In genomic region chr19:8545743-8546142, GRCh38 we compare ENCODE assay signal across 29 cellular contexts. TPM values are rescaled to one million over a fixed set of nuclear protein-coding genes. Genes with fewer than 3 reads are reported as not detected.
"Had no signal": no experiment of that assay in that cellular context is flagged by ENCODE, and none has a peak within 500 bp of the region (broad histone marks: within the 10 kb centered on the region; RNA-seq: fewer than 3 reads in every experiment).

No MANE protein-coding gene starts in this region.

- H3K27me3 ChIP-seq: esophagus squamous epithelium, gastroesophageal sphincter had no signal

- H3K27ac Mint-ChIP-seq: activated CD4-positive, alpha-beta T cell treated with anti-CD3 and anti-CD28 coated beads for 36 hours; activated CD8-positive, alpha-beta memory T cell treated with anti-CD3 and anti-CD28 coated beads, Interleukin-2, amount 10 ng/mL, durations not matched to agents 7 days and 5 days; activated CD8-positive, alpha-beta T cell treated with anti-CD3 and anti-CD28 coated beads for 36 hours; activated naive CD8-positive, alpha-beta T cell; activated T-helper 1 cell treated with anti-CD3 and anti-CD28 coated beads, Interleukin-12 subunit alpha, Interleukin-12 subunit beta, Interleukin-2, Interleukin-4 antibody, amounts not matched to agents 30 ng/mL and 10 ng/mL and 1 ng/mL, durations not matched to agents 14 hours and 24 hours and 36 hours; activated T-helper 2 cell treated with anti-CD3 and anti-CD28 coated beads, Interferon-gamma antibody, Interleukin-2, Interleukin-4, amounts not matched to agents 10 μg/mL and 5 μg/mL and 100 μg/mL, durations not matched to agents 14 hours and 24 hours and 36 hours had no signal

- ATAC-seq: activated CD4-positive, alpha-beta T cell treated with anti-CD3 and anti-CD28 coated beads for 36 hours; activated CD8-positive, alpha-beta memory T cell treated with anti-CD3 and anti-CD28 coated beads, Interleukin-2, amount 10 ng/mL, durations not matched to agents 7 days and 5 days; activated CD8-positive, alpha-beta T cell treated with anti-CD3 and anti-CD28 coated beads for 36 hours; gastroesophageal sphincter had no signal

- H3K27ac ChIP-seq: coronary artery, epithelial cell of prostate, esophagus squamous epithelium, gastroesophageal sphincter had no signal

- H3K4me3 Mint-ChIP-seq: activated CD4-positive, alpha-beta T cell treated with anti-CD3 and anti-CD28 coated beads for 36 hours; activated CD4-positive, alpha-beta T cell treated with anti-CD3 and anti-CD28 coated beads, Interleukin-2, amount 10 ng/mL, durations not matched to agents 24 days and 14 days; activated CD8-positive, alpha-beta memory T cell treated with anti-CD3 and anti-CD28 coated beads, Interleukin-2, amount 10 ng/mL, durations not matched to agents 7 days and 5 days; activated CD8-positive, alpha-beta T cell treated with anti-CD3 and anti-CD28 coated beads for 36 hours; activated naive CD8-positive, alpha-beta T cell; activated T-helper 1 cell treated with anti-CD3 and anti-CD28 coated beads, Interleukin-12 subunit alpha, Interleukin-12 subunit beta, Interleukin-2, Interleukin-4 antibody, amounts not matched to agents 30 ng/mL and 10 ng/mL and 1 ng/mL, durations not matched to agents 14 hours and 24 hours and 36 hours had no signal

- H3K4me1 Mint-ChIP-seq: activated CD4-positive, alpha-beta T cell treated with anti-CD3 and anti-CD28 coated beads for 36 hours; activated CD8-positive, alpha-beta memory T cell treated with anti-CD3 and anti-CD28 coated beads, Interleukin-2, amount 10 ng/mL, durations not matched to agents 7 days and 5 days had no signal

- H3K4me1 ChIP-seq: esophagus squamous epithelium, gastroesophageal sphincter had no signal

- DNase-seq: activated CD4-positive, alpha-beta T cell treated with anti-CD3 and anti-CD28 coated beads for 36 hours; activated CD4-positive, alpha-beta T cell treated with anti-CD3 and anti-CD28 coated beads, Interleukin-2, amount 10 ng/mL, durations not matched to agents 24 days and 14 days; activated CD4-positive, alpha-beta T cell treated with anti-CD3 and anti-CD28 coated beads, Interleukin-2, amount 50 U/mL, for 48 hours; activated CD4-positive, CD25-positive, alpha-beta regulatory T cell; activated CD4-positive, CD25-positive, alpha-beta regulatory T cell treated with anti-CD3 and anti-CD28 coated beads, Interleukin-2, amount 50 U/mL, for 72 hours; activated CD8-positive, alpha-beta memory T cell treated with anti-CD3 and anti-CD28 coated beads, Interleukin-2, amount 10 ng/mL, durations not matched to agents 7 days and 5 days; activated CD8-positive, alpha-beta memory T cell treated with anti-CD3 and anti-CD28 coated beads, Interleukin-2, amount 50 U/mL, for 4 hours; activated CD8-positive, alpha-beta T cell treated with anti-CD3 and anti-CD28 coated beads for 36 hours; activated effector memory CD4-positive, alpha-beta T cell treated with anti-CD3 and anti-CD28 coated beads, Interleukin-2, amount 50 U/mL, for 16 hours; activated naive CD4-positive, alpha-beta T cell treated with anti-CD3 and anti-CD28 coated beads, Interleukin-2, amount 50 U/mL, for 16 hours; activated T-cell treated with anti-CD3 and anti-CD28 coated beads, Interleukin-2, amount 50 U/mL, for 1 hour; activated T-cell treated with anti-CD3 and anti-CD28 coated beads, Interleukin-2, amount 50 U/mL, for 48 hours; amniotic stem cell; anterior cingulate cortex; caudate nucleus; dermis blood vessel endothelial cell; effector CD8-positive, alpha-beta T cell; esophagus squamous epithelium; foreskin melanocyte; T-helper 2 cell had no signal

- H3K36me3 Mint-ChIP-seq: activated naive CD8-positive, alpha-beta T cell had no signal

- H3K27me3 Mint-ChIP-seq: activated CD4-positive, alpha-beta T cell treated with anti-CD3 and anti-CD28 coated beads for 36 hours; activated CD4-positive, alpha-beta T cell treated with anti-CD3 and anti-CD28 coated beads, Interleukin-2, amount 10 ng/mL, durations not matched to agents 24 days and 14 days; activated CD8-positive, alpha-beta memory T cell treated with anti-CD3 and anti-CD28 coated beads, Interleukin-2, amount 10 ng/mL, durations not matched to agents 7 days and 5 days; activated CD8-positive, alpha-beta T cell treated with anti-CD3 and anti-CD28 coated beads for 36 hours; activated naive CD8-positive, alpha-beta T cell had no signal

- H3K9me3 ChIP-seq: esophagus squamous epithelium, gastroesophageal sphincter had no signal

- H3K9me3 Mint-ChIP-seq: activated CD4-positive, alpha-beta T cell treated with anti-CD3 and anti-CD28 coated beads, Interleukin-2, amount 10 ng/mL, durations not matched to agents 24 days and 14 days; activated CD8-positive, alpha-beta T cell treated with anti-CD3 and anti-CD28 coated beads for 36 hours; activated T-helper 1 cell treated with anti-CD3 and anti-CD28 coated beads, Interleukin-12 subunit alpha, Interleukin-12 subunit beta, Interleukin-2, Interleukin-4 antibody, amounts not matched to agents 30 ng/mL and 10 ng/mL and 1 ng/mL, durations not matched to agents 14 hours and 24 hours and 36 hours; activated T-helper 2 cell treated with anti-CD3 and anti-CD28 coated beads, Interferon-gamma antibody, Interleukin-2, Interleukin-4, amounts not matched to agents 10 μg/mL and 5 μg/mL and 100 μg/mL, durations not matched to agents 14 hours and 24 hours and 36 hours had no signal

- H3K4me3 ChIP-seq: coronary artery, esophagus squamous epithelium, gastroesophageal sphincter had no signal

RNA-seq across cellular contexts. Expression of gene PRAM1, which starts 43.3 kb away (rescaled TPM):
- total RNA-seq: dermis blood vessel endothelial cell, fibroblast of lung, fibroblast of villous mesenchyme, glomerular endothelial cell had no signal
- polyA plus RNA-seq: fibroblast of lung had no signal
